Comparison of ENCODE assay signal across 9 cellular contexts in genomic region chr13:25574437-25575426, GRCh38.
DNase-seq lines count a peak whose midpoint lies in the region; ATAC-seq and TF ChIP-seq lines count a peak whose summit lies in the region.
"Had no signal": no experiment of that assay in that cellular context is flagged by ENCODE, and none has a peak within 500 bp of the region (broad histone marks: within the 10 kb centered on the region; RNA-seq: fewer than 3 reads in every experiment).

No MANE protein-coding gene starts in this region.

- ATAC-seq in Right ventricle myocardium inferior (peak; percentile 80), lung (ENCODE audit: insufficient read depth, low FRiP score) (peak; percentile 83)

- no peak overlapping the region for H3K4me3 ChIP-seq in HL-60 (replicated peaks; ENCODE audit: insufficient read depth, low read length)
- H3K4me3 ChIP-seq in dorsolateral prefrontal cortex, result no peak overlapping the region
- no peak overlapping the region for H3K4me3 ChIP-seq in lung
- H3K4me3 ChIP-seq: BLaER1 treated with 17β-estradiol and CSF1 and Interleukin-3, amounts not matched to agents 10 nM and 100 nM had no signal

- no peaks in the 10 kb centered on the region for H3K4me1 ChIP-seq in lung (ENCODE audit: control insufficient read depth in 2 of 2, insufficient read depth in 2 of 2, low read length in 2 of 2)

- H3K9me3 ChIP-seq in lung (ENCODE audit: control insufficient read depth in 2 of 2, insufficient read depth in 1 of 2, low read length in 1 of 2), result no peaks in the 10 kb centered on the region
- H3K9me3 ChIP-seq: BLaER1 treated with 17β-estradiol and CSF1 and Interleukin-3, amounts not matched to agents 10 nM and 100 nM had no signal

- no peaks in the 10 kb centered on the region for H3K36me3 ChIP-seq in lung (ENCODE audit: control insufficient read depth in 2 of 2, insufficient read depth in 2 of 2, low read length in 2 of 2)
- H3K36me3 ChIP-seq: BLaER1 treated with 17β-estradiol and CSF1 and Interleukin-3, amounts not matched to agents 10 nM and 100 nM had no signal

- no peak overlapping the region for H3K27ac ChIP-seq in HL-60 (replicated peaks)
- H3K27ac ChIP-seq in dorsolateral prefrontal cortex, result no peak overlapping the region
- no peak overlapping the region for H3K27ac ChIP-seq in lung (ENCODE audit: low read depth in 1 of 2, low read length in 1 of 2)
- H3K27ac ChIP-seq: BLaER1 treated with 17β-estradiol and CSF1 and Interleukin-3, amounts not matched to agents 10 nM and 100 nM had no signal

- DNase-seq in Right ventricle myocardium inferior (ENCODE audit: missing footprints) (no peak), cardiac septum (ENCODE audit: low spot score) (no peak), HL-60 (ENCODE audit: low read depth in 1 of 2, low spot score in 1 of 2) (peak; percentile 67 to 82), NCI-H774 (lab: John Stamatoyannopoulos, UW) (peak; percentile 57), dorsolateral prefrontal cortex (peak; percentile 48 to 93 (median 84)), lung (ENCODE audit: low spot score) (peak; percentile 79)
- DNase-seq in activated CD4-positive, alpha-beta T cell treated with anti-CD3 and anti-CD28 coated beads, Interleukin-2, amount 50 U/mL, for 4 hours, result peak; percentile 74 to 76
- peak; percentile 9 for DNase-seq in stimulated activated CD8-positive, alpha-beta memory T cell treated with anti-CD3 and anti-CD28 coated beads, Interleukin-15, amount 100 ng/mL, for 24 hours (ENCODE audit: low read depth)

- intact Hi-C loops in Right ventricle myocardium inferior (cut with DNase I), result loop anchor here (2.0 kb wide), 1 partner anchor 488 kb away; no protein-coding TSS in a partner anchor
- intact Hi-C loops in cardiac septum (cut with DNase I), result loop anchor here (2.0 kb wide), 1 partner anchor 488 kb away; no protein-coding TSS in a partner anchor
- intact Hi-C loops in dorsolateral prefrontal cortex (cut with DNase I), result loop anchor here (2.0 to 10.0 kb wide), 5 partner anchors 200 to 1120 kb away; no protein-coding TSS in a partner anchor

- WGBS in lung, 2 donors, result 18 to 23% methylated on average over 8 of the region's 8 CpGs

- peak; percentile 79 for TF ChIP-seq CTCF in HL-60 (IDR thresholded peaks at IDR 0.05; ENCODE audit: insufficient read depth, low read length)
- peak; percentile 31 to 98 (median 92) for TF ChIP-seq CTCF in dorsolateral prefrontal cortex (IDR thresholded peaks at IDR 0.05 in 54 of 56, conservative IDR thresholded peaks at IDR 0.05 in 2 of 56; ENCODE audit: low read depth in 1 of 56, partially characterized antibody in 56 of 56)
- TF ChIP-seq CTCF in lung (IDR thresholded peaks at IDR 0.05; ENCODE audit: control extremely low read depth, extremely low read depth), result peak; percentile 79

- peaks cover 8% of the 10 kb centered on the region for H3K27me3 ChIP-seq in HL-60 (ENCODE audit: insufficient read depth, poor library complexity, severe bottlenecking)
- H3K27me3 ChIP-seq in dorsolateral prefrontal cortex, result no peaks in the 10 kb centered on the region
- H3K27me3 ChIP-seq in lung (ENCODE audit: control insufficient read depth, insufficient read depth), result no peaks in the 10 kb centered on the region
- H3K27me3 ChIP-seq: BLaER1 treated with 17β-estradiol and CSF1 and Interleukin-3, amounts not matched to agents 10 nM and 100 nM had no signal

Comparison
In these comparisons a context has a peak if more than half of its experiments do, and no peak if none do; other contexts are left out.
1. DNase-seq: peak in HL-60 (2 of 2), NCI-H774 (single experiment), activated CD4-positive, alpha-beta T cell treated with anti-CD3 and anti-CD28 coated beads, Interleukin-2, amount 50 U/mL, for 4 hours (2 of 2), dorsolateral prefrontal cortex (10 of 10), lung (single experiment) and stimulated activated CD8-positive, alpha-beta memory T cell treated with anti-CD3 and anti-CD28 coated beads, Interleukin-15, amount 100 ng/mL, for 24 hours (single experiment); none in Right ventricle myocardium inferior (single experiment) and cardiac septum (single experiment).
2. Peak in every context shown above with its lines, with median percentiles within 50 percentile points of each other: CTCF ChIP-seq.